ENCODE assay signal across 21 cellular contexts in genomic region chr12:115810166-115810565, GRCh38.
DNase-seq lines count a peak whose midpoint lies in the region; ATAC-seq and TF ChIP-seq lines count a peak whose summit lies in the region.
"Had no signal": no experiment of that assay in that cellular context is flagged by ENCODE, and none has a peak within 500 bp of the region (broad histone marks: within the 10 kb centered on the region; RNA-seq: fewer than 3 reads in every experiment).

No MANE protein-coding gene starts in this region.

- CTCF ChIA-PET in CD4-positive, alpha-beta T cell (lab: Charles Lee): no interaction called here

- 50 to 59% methylated on average over 8 of the region's 8 CpGs for WGBS in body of pancreas, 2 donors

- DNase-seq in EH (ENCODE audit: low read depth) (peak; percentile 11), body of pancreas (peak in 3 of 4 donors; percentile 6 to 17 (median 12)), mesothelial cell of epicardium (ENCODE audit: low spot score in 2 of 2, unreplicated experiment in 2 of 2) (no peak), vagina (ENCODE audit: extremely low spot score in 2 of 2) (no peak), lower lobe of right lung (no peak)
- no peak for DNase-seq in CD4-positive, alpha-beta T cell
- DNase-seq: AML-193; C1 segment of cervical spinal cord; CD8-positive, alpha-beta memory T cell; DMS 273 treated with DMSO at 0.1 percent for 48 hours; DMS79; GF-D8; KBM-7; MM.1S; NCI-H1694; NCI-H2029 treated with DMSO at 0.1 percent for 48 hours; NCI-H69; SHP77 had no signal

- TF ChIP-seq CTCF in body of pancreas (IDR thresholded peaks at IDR 0.05) (no peak), mesothelial cell of epicardium (IDR thresholded peaks at IDR 0.05; ENCODE audit: unreplicated experiment) (no peak), vagina (IDR thresholded peaks at IDR 0.05) (no peak), lower lobe of right lung (IDR thresholded peaks at IDR 0.05) (no peak)
- no peak for TF ChIP-seq CTCF in CD4-positive, alpha-beta T cell (IDR thresholded peaks at IDR 0.05)

- H3K9me3 ChIP-seq in body of pancreas (no peaks in the 10 kb centered on the region), vagina (no peaks in the 10 kb centered on the region), lower lobe of right lung (peaks cover 7% of the 10 kb centered on the region)
- peaks cover 17% of the 10 kb centered on the region for H3K9me3 ChIP-seq in CD4-positive, alpha-beta T cell (ENCODE audit: control insufficient read depth, low read length)

- TF ChIP-seq POLR2A in body of pancreas (IDR thresholded peaks at IDR 0.05) (no peak), vagina (IDR thresholded peaks at IDR 0.05) (no peak)

- intact Hi-C loops in body of pancreas (cut with DNase I): no loop called here
- intact Hi-C loops in vagina (cut with DNase I): no loop called here
- intact Hi-C loops in CD4-positive, alpha-beta T cell (cut with DNase I, micrococcal nuclease): no loop called here
- intact Hi-C loops in lower lobe of right lung (cut with DNase I): no loop called here

- peak overlapping the region; percentile 80 for H3K27ac Mint-ChIP-seq in mesothelial cell of epicardium
- no peak overlapping the region for H3K27ac Mint-ChIP-seq in CD4-positive, alpha-beta T cell
- H3K27ac Mint-ChIP-seq: CD8-positive, alpha-beta memory T cell had no signal

- H3K36me3 ChIP-seq in body of pancreas (replicated peaks in 1 of 2; ENCODE audit: insufficient read depth in 1 of 2, low read depth in 2 of 2) (no peaks in the 10 kb centered on the region), vagina (no peaks in the 10 kb centered on the region), lower lobe of right lung (no peaks in the 10 kb centered on the region)

- H3K36me3 Mint-ChIP-seq in mesothelial cell of epicardium: no peaks in the 10 kb centered on the region
- no peaks in the 10 kb centered on the region for H3K36me3 Mint-ChIP-seq in CD4-positive, alpha-beta T cell (ENCODE audit: low read depth)
- H3K36me3 Mint-ChIP-seq: CD8-positive, alpha-beta memory T cell had no signal

- peaks cover 10% of the 10 kb centered on the region for H3K4me1 Mint-ChIP-seq in mesothelial cell of epicardium
- no peaks in the 10 kb centered on the region for H3K4me1 Mint-ChIP-seq in CD4-positive, alpha-beta T cell (ENCODE audit: low read depth)
- H3K4me1 Mint-ChIP-seq: CD8-positive, alpha-beta memory T cell had no signal

- POLR2A ChIA-PET in CD4-positive, alpha-beta T cell (lab: Charles Lee): no interaction called here

- H3K27ac ChIP-seq in body of pancreas (peak overlapping the region in 1 of 4 donors; percentile 33), vagina (peak overlapping the region; percentile 40), lower lobe of right lung (no peak overlapping the region)
- H3K27ac ChIP-seq in CD4-positive, alpha-beta T cell (ENCODE audit: low read depth, low read length): no peak overlapping the region
- H3K27ac ChIP-seq: RWPE1 had no signal

- no peak overlapping the region for H3K4me3 ChIP-seq in body of pancreas
- H3K4me3 ChIP-seq in vagina: no peak overlapping the region
- H3K4me3 ChIP-seq in lower lobe of right lung: no peak overlapping the region

- ATAC-seq in body of pancreas (peak; percentile 64), HG03108 (IDR thresholded peaks at IDR 0.05; ENCODE audit: unreplicated experiment) (no peak), lower lobe of right lung (no peak)
- ATAC-seq in CD4-positive, alpha-beta T cell (ENCODE audit: poor library complexity): no peak
- ATAC-seq: Panc1 had no signal

- no peaks in the 10 kb centered on the region for H3K27me3 Mint-ChIP-seq in mesothelial cell of epicardium (ENCODE audit: low read depth)
- H3K27me3 Mint-ChIP-seq in CD4-positive, alpha-beta T cell: peaks cover 18% of the 10 kb centered on the region

- peaks cover 7% of the 10 kb centered on the region for H3K9me3 Mint-ChIP-seq in mesothelial cell of epicardium
- peaks cover 11% of the 10 kb centered on the region for H3K9me3 Mint-ChIP-seq in CD4-positive, alpha-beta T cell

- no peaks in the 10 kb centered on the region for H3K27me3 ChIP-seq in body of pancreas
- no peaks in the 10 kb centered on the region for H3K27me3 ChIP-seq in vagina
- no peaks in the 10 kb centered on the region for H3K27me3 ChIP-seq in CD4-positive, alpha-beta T cell (ENCODE audit: control insufficient read depth, insufficient read depth, low read length)
- H3K27me3 ChIP-seq in lower lobe of right lung (ENCODE audit: low read depth): peaks cover 3% of the 10 kb centered on the region

- no peak overlapping the region for H3K4me3 Mint-ChIP-seq in mesothelial cell of epicardium
- H3K4me3 Mint-ChIP-seq in CD4-positive, alpha-beta T cell: no peak overlapping the region
- H3K4me3 Mint-ChIP-seq: CD8-positive, alpha-beta memory T cell had no signal

- H3K4me1 ChIP-seq in body of pancreas: no peaks in the 10 kb centered on the region
- peaks cover 9% of the 10 kb centered on the region for H3K4me1 ChIP-seq in vagina
- H3K4me1 ChIP-seq in lower lobe of right lung: no peaks in the 10 kb centered on the region

Comparison
In these comparisons a context has a peak if more than half of its experiments do, and no peak if none do; other contexts are left out.
1. DNase-seq: peak in EH (single experiment) and body of pancreas (3 of 4); none in mesothelial cell of epicardium (0 of 2), vagina (0 of 2), CD4-positive, alpha-beta T cell (0 of 10) and lower lobe of right lung (single experiment).